In the genomic region with DNA sequence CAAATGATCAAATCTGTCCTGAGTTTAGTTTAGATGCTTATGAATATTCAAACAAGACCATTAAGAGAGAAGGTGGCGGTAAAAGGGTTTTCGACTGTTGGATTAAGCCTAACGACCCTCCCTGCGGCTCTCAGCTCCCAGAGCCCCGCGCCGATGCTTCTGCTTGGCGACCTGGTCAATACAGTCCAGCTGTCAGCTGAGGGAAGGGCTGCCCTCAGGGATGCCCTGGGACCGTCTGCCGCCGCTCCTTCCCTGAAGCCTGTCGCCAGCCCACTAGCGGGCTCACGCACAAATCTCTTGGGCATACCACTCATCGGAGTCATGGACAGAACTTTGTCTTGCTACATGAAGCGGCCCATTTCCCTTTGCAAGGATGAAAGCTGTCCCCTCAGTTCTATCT, we compare ENCODE assay signal across 15 cellular contexts.
DNase-seq lines count a peak whose midpoint lies in the region; ATAC-seq, FAIRE-seq and TF ChIP-seq lines count a peak whose summit lies in the region.
"Had no signal": no experiment of that assay in that cellular context is flagged by ENCODE, and none has a peak within 500 bp of the region (broad histone marks: within the 10 kb centered on the region; RNA-seq: fewer than 3 reads in every experiment).

No MANE protein-coding gene starts in this region.

- no peaks in the 10 kb centered on the region for H4K20me1 ChIP-seq in BLaER1
- no peaks in the 10 kb centered on the region for H4K20me1 ChIP-seq in PC-3 (ENCODE audit: low read length)

- CTCF ChIA-PET in PC-3 (lab: Charles Lee): no interaction called here

- no peak for DNase-seq in activated CD4-positive, alpha-beta T cell treated with anti-CD3 and anti-CD28 coated beads, Interleukin-2, amount 10 ng/mL, durations not matched to agents 24 days and 14 days
- DNase-seq in activated CD4-positive, alpha-beta T cell treated with anti-CD3 and anti-CD28 coated beads for 4 hours: no peak
- DNase-seq in PC-3 (no peak), kidney (peak; percentile 40), NCI-H526 treated with DMSO at 0.1 percent for 48 hours (lab: John Stamatoyannopoulos, UW) (no peak)
- no peak for DNase-seq in stimulated activated CD4-positive, alpha-beta T cell treated with anti-CD3 and anti-CD28 coated beads, Interleukin-4, amount 100 ng/mL, for 1 hour
- DNase-seq: Caco-2, NCI-H1105 treated with DMSO at 0.1 percent for 48 hours, NCI-H187 treated with DMSO at 0.1 percent for 48 hours, NCI-H446 had no signal

- H3K36me3 Mint-ChIP-seq in activated CD4-positive, alpha-beta T cell treated with anti-CD3 and anti-CD28 coated beads, Interleukin-2, amount 10 ng/mL, durations not matched to agents 24 days and 14 days (ENCODE audit: low read depth): no peaks in the 10 kb centered on the region

- no peaks in the 10 kb centered on the region for H3K27me3 Mint-ChIP-seq in activated CD4-positive, alpha-beta T cell treated with anti-CD3 and anti-CD28 coated beads, Interleukin-2, amount 10 ng/mL, durations not matched to agents 24 days and 14 days

- peaks cover 69% of the 10 kb centered on the region for H3K4me1 ChIP-seq in BLaER1
- H3K4me1 ChIP-seq in PC-3 (ENCODE audit: insufficient read depth, low read length): peaks cover 15% of the 10 kb centered on the region
- no peaks in the 10 kb centered on the region for H3K4me1 ChIP-seq in kidney (ENCODE audit: control insufficient read depth in 1 of 2, insufficient read depth in 1 of 2, low read depth in 1 of 2, low read length in 2 of 2)
- H3K4me1 ChIP-seq: Caco-2 had no signal

- peak overlapping the region; percentile 81 for H3K27ac Mint-ChIP-seq in activated CD4-positive, alpha-beta T cell treated with anti-CD3 and anti-CD28 coated beads, Interleukin-2, amount 10 ng/mL, durations not matched to agents 24 days and 14 days

- no peaks in the 10 kb centered on the region for H3K9me2 ChIP-seq in PC-3 (replicated peaks; ENCODE audit: low read length)

- peaks cover 32% of the 10 kb centered on the region for H3K4me1 Mint-ChIP-seq in activated CD4-positive, alpha-beta T cell treated with anti-CD3 and anti-CD28 coated beads, Interleukin-2, amount 10 ng/mL, durations not matched to agents 24 days and 14 days

- peak overlapping the region; percentile 66 for H3K27ac ChIP-seq in BLaER1
- H3K27ac ChIP-seq in PC-3 (ENCODE audit: low read length): peak overlapping the region; percentile 8; the same call in 1 of the 2 replicates
- no peak overlapping the region for H3K27ac ChIP-seq in kidney (ENCODE audit: low read depth in 2 of 2, low read length in 2 of 2)
- H3K27ac ChIP-seq: KMS-11 had no signal

- no peak for FAIRE-seq in kidney (lab: Jason Lieb, UNC)
- FAIRE-seq: A204.1 had no signal

- POLR2A ChIA-PET in PC-3 (lab: Charles Lee; ENCODE audit: unreplicated experiment): no interaction called here

- no peaks in the 10 kb centered on the region for H3K9me3 Mint-ChIP-seq in activated CD4-positive, alpha-beta T cell treated with anti-CD3 and anti-CD28 coated beads, Interleukin-2, amount 10 ng/mL, durations not matched to agents 24 days and 14 days

- H3K9ac ChIP-seq in BLaER1: peak overlapping the region; percentile 48; the same call in 1 of the 2 replicates
- H3K9ac ChIP-seq in PC-3 (ENCODE audit: low read length): no peak overlapping the region
- no peak overlapping the region for H3K9ac ChIP-seq in kidney (ENCODE audit: low read length in 2 of 2)
- H3K9ac ChIP-seq: KMS-11 had no signal

- H3K4me3 Mint-ChIP-seq in activated CD4-positive, alpha-beta T cell treated with anti-CD3 and anti-CD28 coated beads, Interleukin-2, amount 10 ng/mL, durations not matched to agents 24 days and 14 days: no peak overlapping the region

- no peaks in the 10 kb centered on the region for H3K79me2 ChIP-seq in PC-3 (ENCODE audit: low read length)

- BruUV-seq in PC-3 (replicated peaks; lab: Mats Ljungman, UMichigan): no TSS peak

- TF ChIP-seq CTCF in PC-3 (conservative IDR thresholded peaks at IDR 0.05; ENCODE audit: low read depth, low read length) (no peak), kidney (IDR thresholded peaks at IDR 0.05; ENCODE audit: borderline replicate concordance, extremely low read depth, insufficient read depth) (no peak)

- H2AFZ ChIP-seq in PC-3 (ENCODE audit: low read length): no peak overlapping the region

- H3K4me3 ChIP-seq in BLaER1 (no peak overlapping the region), PC-3 (ENCODE audit: low read length) (no peak overlapping the region), kidney (ENCODE audit: low read length in 2 of 2) (no peak overlapping the region)
- H3K4me3 ChIP-seq: MG63 had no signal

- intact Hi-C loops in activated CD4-positive, alpha-beta T cell treated with anti-CD3 and anti-CD28 coated beads, Interleukin-2, amount 10 ng/mL, durations not matched to agents 24 days and 14 days (cut with micrococcal nuclease): no loop called here
- intact Hi-C loops in PC-3 (cut with micrococcal nuclease) (no loop called here), kidney (cut with DNase I) (no loop called here)

- H3K36me3 ChIP-seq in BLaER1: peaks cover 5% of the 10 kb centered on the region; the same call in 1 of the 2 replicates
- no peaks in the 10 kb centered on the region for H3K36me3 ChIP-seq in PC-3 (ENCODE audit: low read depth, low read length)
- no peaks in the 10 kb centered on the region for H3K36me3 ChIP-seq in kidney (ENCODE audit: control insufficient read depth in 1 of 2, insufficient read depth in 2 of 2, low read length in 2 of 2)
- H3K36me3 ChIP-seq: MG63 had no signal

- no peaks in the 10 kb centered on the region for H3F3A ChIP-seq in PC-3 (ENCODE audit: low read length, unreplicated experiment)

- H3K27me3 ChIP-seq in BLaER1 (no peaks in the 10 kb centered on the region), PC-3 (ENCODE audit: low read length) (no peaks in the 10 kb centered on the region)
- H3K27me3 ChIP-seq: MG63 had no signal

- H3K4me2 ChIP-seq in BLaER1 (peak overlapping the region; percentile 68), PC-3 (ENCODE audit: low read length) (no peak overlapping the region; the same call in 1 of the 2 replicates)
- H3K4me2 ChIP-seq: KMS-11 had no signal

- ATAC-seq in PC-3: no peak
- ATAC-seq in GM21786 (IDR thresholded peaks at IDR 0.05; ENCODE audit: unreplicated experiment): no peak

- H3K9me3 ChIP-seq in BLaER1: no peaks in the 10 kb centered on the region
- no peaks in the 10 kb centered on the region for H3K9me3 ChIP-seq in PC-3 (ENCODE audit: low read length)
- H3K9me3 ChIP-seq in kidney (ENCODE audit: control insufficient read depth in 1 of 2, low read length in 2 of 2): no peaks in the 10 kb centered on the region
- H3K9me3 ChIP-seq: Caco-2, MG63 had no signal

Comparison
In these comparisons a context has a peak if more than half of its experiments do, and no peak if none do; other contexts are left out.
1. H3K27ac ChIP-seq: peak in BLaER1 (single experiment) and PC-3 (single experiment); none in kidney (0 of 2).